Comparison of ENCODE assay signal across 29 cellular contexts in genomic region chr7:119937745-119938144, GRCh38.
"Had no signal": no experiment of that assay in that cellular context is flagged by ENCODE, and none has a peak within 500 bp of the region (broad histone marks: within the 10 kb centered on the region; RNA-seq: fewer than 3 reads in every experiment).

No MANE protein-coding gene starts in this region.

- H3K79me2 ChIP-seq: hepatocyte had no signal

- DNase-seq: activated CD4-positive, alpha-beta memory T cell treated with anti-CD3 and anti-CD28 coated beads, Interleukin-2, amount 10 ng/mL, durations not matched to agents 7 days and 5 days; activated CD4-positive, alpha-beta T cell treated with anti-CD3 and anti-CD28 coated beads for 36 hours; activated CD4-positive, alpha-beta T cell treated with anti-CD3 and anti-CD28 coated beads, Interleukin-2, amount 10 ng/mL, durations not matched to agents 7 days and 5 days; activated CD4-positive, alpha-beta T cell treated with anti-CD3 and anti-CD28 coated beads, Interleukin-2, amount 50 U/mL, for 4 hours; activated CD4-positive, CD25-positive, alpha-beta regulatory T cell; activated CD4-positive, CD25-positive, alpha-beta regulatory T cell treated with anti-CD3 and anti-CD28 coated beads, Interleukin-2, amount 50 U/mL, for 72 hours; activated CD8-positive, alpha-beta memory T cell treated with anti-CD3 and anti-CD28 coated beads, Interleukin-2, amount 50 U/mL, for 48 hours; activated gamma-delta T cell; activated naive CD4-positive, alpha-beta T cell treated with anti-CD3 and anti-CD28 coated beads, Interleukin-2, amount 50 U/mL, for 16 hours; activated naive CD4-positive, alpha-beta T cell treated with Interleukin-2 at 50 U/mL for 16 hours; activated T-cell treated with anti-CD3 and anti-CD28 coated beads for 4 hours; activated T-cell treated with anti-CD3 and anti-CD28 coated beads, Interleukin-2, amount 50 U/mL, for 24 hours; activated T-cell treated with anti-CD3 and anti-CD28 coated beads, Interleukin-2, amount 50 U/mL, for 72 hours; amniotic stem cell; anterior cingulate cortex; brain microvascular endothelial cell; dorsolateral prefrontal cortex; effector memory CD4-positive, alpha-beta T cell; endodermal cell; erythroblast; foreskin keratinocyte; heart right ventricle; T-helper 2 cell had no signal

- H3K27ac ChIP-seq: brain microvascular endothelial cell, coronary artery, dorsolateral prefrontal cortex, esophagus muscularis mucosa, foreskin keratinocyte, gastroesophageal sphincter, heart right ventricle, hepatocyte had no signal

- ATAC-seq: activated CD4-positive, alpha-beta T cell treated with anti-CD3 and anti-CD28 coated beads for 36 hours; activated T-cell treated with anti-CD3 and anti-CD28 coated beads, Interleukin-2, amount 50 U/mL, for 72 hours; foreskin keratinocyte; gastroesophageal sphincter; heart right ventricle had no signal

- H3K9me3 ChIP-seq: esophagus muscularis mucosa, gastroesophageal sphincter, heart right ventricle had no signal

- FAIRE-seq: astrocyte, bronchial epithelial cell had no signal

- H2AFZ ChIP-seq: hepatocyte had no signal

- H3K4me3 ChIP-seq: coronary artery, dorsolateral prefrontal cortex, esophagus muscularis mucosa, gastroesophageal sphincter, heart right ventricle, hepatocyte had no signal

- H3K36me3 ChIP-seq: brain microvascular endothelial cell, esophagus muscularis mucosa, gastroesophageal sphincter, heart right ventricle had no signal

- H3K27me3 ChIP-seq: brain microvascular endothelial cell, dorsolateral prefrontal cortex, esophagus muscularis mucosa, foreskin keratinocyte, gastroesophageal sphincter, hepatocyte had no signal

- H3K4me1 ChIP-seq: esophagus muscularis mucosa, foreskin keratinocyte, gastroesophageal sphincter, heart right ventricle had no signal

- H3K4me2 ChIP-seq: hepatocyte had no signal
